ENCODE assay signal across 29 cellular contexts in genomic region chr20:33874129-33874528, GRCh38.
"Had no signal": no experiment of that assay in that cellular context is flagged by ENCODE, and none has a peak within 500 bp of the region (broad histone marks: within the 10 kb centered on the region; RNA-seq: fewer than 3 reads in every experiment).

No MANE protein-coding gene starts in this region.

- H3K4me1 Mint-ChIP-seq: activated CD4-positive, alpha-beta T cell treated with anti-CD3 and anti-CD28 coated beads, Interleukin-2, amount 10 ng/mL, durations not matched to agents 7 days and 5 days had no signal

- H3K4me3 ChIP-seq: adrenal gland, PC-9, SK-N-MC had no signal

- H2AFZ ChIP-seq: PC-9 had no signal

- H3K4me2 ChIP-seq: PC-9 had no signal

- DNase-seq: activated CD4-positive, alpha-beta memory T cell treated with anti-CD3 and anti-CD28 coated beads for 36 hours; activated CD4-positive, alpha-beta T cell treated with anti-CD3 and anti-CD28 coated beads for 1 hour; activated CD4-positive, alpha-beta T cell treated with anti-CD3 and anti-CD28 coated beads, Interleukin-2, amount 10 ng/mL, durations not matched to agents 7 days and 5 days; activated CD8-positive, alpha-beta memory T cell treated with anti-CD3 and anti-CD28 coated beads for 24 hours; activated gamma-delta T cell; activated naive CD4-positive, alpha-beta T cell treated with anti-CD3 and anti-CD28 coated beads for 36 hours; activated naive CD8-positive, alpha-beta T cell treated with anti-CD3 and anti-CD28 coated beads, Interleukin-2, amount 10 ng/mL, durations not matched to agents 7 days and 5 days; activated T-cell treated with anti-CD3 and anti-CD28 coated beads, Interleukin-2, amount 50 U/mL, for 4 hours; adrenal gland; anterior cingulate cortex; cerebellar nuclear complex; KBM-7; NCI-H1092; NCI-H1417 treated with DMSO at 0.1 percent for 48 hours; NCI-H1694; NCI-H2029; NCI-H2107; NCI-H2171 treated with DMSO at 0.1 percent for 48 hours; NCI-H226; NCI-H510A; NCI-H69; NK-92 treated with Interleukin-12 subunit alpha and Interleukin-12 subunit beta, amount 100 ng/mL, for 24 hours; PC-9; RPMI8226; T-helper 9 cell had no signal

- H3K27me3 Mint-ChIP-seq: activated CD4-positive, alpha-beta memory T cell treated with anti-CD3 and anti-CD28 coated beads for 36 hours; activated CD4-positive, alpha-beta T cell treated with anti-CD3 and anti-CD28 coated beads, Interleukin-2, amount 10 ng/mL, durations not matched to agents 7 days and 5 days; activated naive CD8-positive, alpha-beta T cell treated with anti-CD3 and anti-CD28 coated beads, Interleukin-2, amount 10 ng/mL, durations not matched to agents 7 days and 5 days had no signal

- H3K36me3 Mint-ChIP-seq: WTC11 had no signal

- ATAC-seq: activated T-cell treated with anti-CD3 and anti-CD28 coated beads, Interleukin-2, amount 50 U/mL, for 4 hours; Right ventricle myocardium inferior; WTC11 had no signal

- H3K27me3 ChIP-seq: adrenal gland had no signal

- H3K36me3 ChIP-seq: adrenal gland had no signal

- H3K4me1 ChIP-seq: adrenal gland had no signal

- H3K27ac ChIP-seq: adrenal gland, PC-9, SK-N-MC had no signal

- H3K4me3 Mint-ChIP-seq: activated CD4-positive, alpha-beta memory T cell treated with anti-CD3 and anti-CD28 coated beads for 36 hours; activated CD4-positive, alpha-beta T cell treated with anti-CD3 and anti-CD28 coated beads, Interleukin-2, amount 10 ng/mL, durations not matched to agents 7 days and 5 days; activated naive CD4-positive, alpha-beta T cell treated with anti-CD3 and anti-CD28 coated beads for 36 hours; activated naive CD8-positive, alpha-beta T cell treated with anti-CD3 and anti-CD28 coated beads, Interleukin-2, amount 10 ng/mL, durations not matched to agents 7 days and 5 days; activated T-cell treated with anti-CD3 and anti-CD28 coated beads, Interleukin-2, amount 50 U/mL, for 4 hours; T-helper 1 cell treated with Interleukin-12 subunit alpha and Interleukin-12 subunit beta and Interleukin-4 antibody, amounts not matched to agents 30 μg/mL and 1 μg/mL, for 36 hours; WTC11 had no signal

- H3K27ac Mint-ChIP-seq: activated CD4-positive, alpha-beta memory T cell treated with anti-CD3 and anti-CD28 coated beads for 36 hours; activated CD4-positive, alpha-beta T cell treated with anti-CD3 and anti-CD28 coated beads, Interleukin-2, amount 10 ng/mL, durations not matched to agents 7 days and 5 days; activated naive CD4-positive, alpha-beta T cell treated with anti-CD3 and anti-CD28 coated beads for 36 hours; activated naive CD8-positive, alpha-beta T cell treated with anti-CD3 and anti-CD28 coated beads, Interleukin-2, amount 10 ng/mL, durations not matched to agents 7 days and 5 days; T-helper 1 cell treated with Interleukin-12 subunit alpha and Interleukin-12 subunit beta and Interleukin-4 antibody, amounts not matched to agents 30 μg/mL and 1 μg/mL, for 36 hours; WTC11 had no signal
